Comparison of ENCODE assay signal across 8 cellular contexts in the genomic region with DNA sequence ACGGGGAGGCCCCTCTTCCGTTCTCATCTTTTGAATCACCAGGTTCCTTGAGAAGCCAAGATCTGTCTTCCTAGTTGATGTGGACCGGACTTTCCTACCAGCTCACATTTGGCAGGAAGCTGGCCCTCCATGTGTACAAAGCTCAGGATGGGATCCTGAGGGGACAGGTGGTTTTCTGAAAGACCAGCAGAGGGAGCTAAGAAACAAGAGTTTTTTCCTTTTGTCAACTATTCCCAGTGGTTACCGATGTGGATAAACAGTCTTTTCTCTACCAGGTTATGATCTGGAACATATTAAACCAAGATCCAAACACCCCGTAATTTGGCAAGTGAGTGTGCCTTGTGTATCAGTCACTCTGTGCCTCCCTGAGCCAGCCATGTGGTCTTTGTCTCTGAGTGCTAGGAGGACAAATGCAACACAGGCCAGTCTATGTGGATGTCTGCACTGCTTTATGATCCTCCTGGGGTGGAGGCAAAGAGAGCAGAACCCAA. TPM values are rescaled to one million over a fixed set of nuclear protein-coding genes. Genes with fewer than 3 reads are reported as not detected.
A peak's percentile ranks its signal among the peaks of the same experiment; 100 is the strongest.
DNase-seq lines count a peak whose midpoint lies in the region; ATAC-seq and TF ChIP-seq lines count a peak whose summit lies in the region.

No MANE protein-coding gene starts in this region.

- no peaks in the 10 kb centered on the region for H3K27me3 ChIP-seq in effector memory CD4-positive, alpha-beta T cell (replicated peaks; ENCODE audit: control insufficient read depth, insufficient read depth, low read length, poor library complexity, severe bottlenecking)

- H3K4me1 ChIP-seq in effector memory CD4-positive, alpha-beta T cell (ENCODE audit: control insufficient read depth, insufficient read depth, low read length, poor library complexity, severe bottlenecking), result no peaks in the 10 kb centered on the region

- no peaks in the 10 kb centered on the region for H3K36me3 Mint-ChIP-seq in naive thymus-derived CD8-positive, alpha-beta T cell

- H3K36me3 ChIP-seq in SK-N-MC (ENCODE audit: insufficient read depth, low read length), result no peaks in the 10 kb centered on the region
- no peaks in the 10 kb centered on the region for H3K36me3 ChIP-seq in effector memory CD4-positive, alpha-beta T cell (ENCODE audit: control insufficient read depth, insufficient read depth, low read length)

- DNase-seq in AG20443 (ENCODE audit: low spot score), result peak; percentile 67
- DNase-seq in GM12865 (ENCODE audit: low read depth), result peak; percentile 54
- DNase-seq in MV-4-11 (lab: John Stamatoyannopoulos, UW), result peak; percentile 56
- DNase-seq in SK-N-MC (ENCODE audit: low read depth, low spot score), result no peak
- DNase-seq in epithelial cell of proximal tubule (ENCODE audit: low read depth), result peak; percentile 4
- peak in 3 of 10 donors; percentile 34 to 51 (median 36) for DNase-seq in naive thymus-derived CD8-positive, alpha-beta T cell
- DNase-seq in effector memory CD4-positive, alpha-beta T cell, result no peak

- H3K27ac ChIP-seq in SK-N-MC, result no peak overlapping the region
- H3K27ac ChIP-seq in effector memory CD4-positive, alpha-beta T cell (ENCODE audit: insufficient read depth, low read length, poor library complexity, severe bottlenecking), result no peak overlapping the region

- ATAC-seq in naive thymus-derived CD8-positive, alpha-beta T cell, result peak; percentile 33 to 59
- no peak for ATAC-seq in GM18909 (IDR thresholded peaks at IDR 0.05; ENCODE audit: poor library complexity, unreplicated experiment)

- H3K9me3 Mint-ChIP-seq in naive thymus-derived CD8-positive, alpha-beta T cell, result no peaks in the 10 kb centered on the region

- H3K4me1 Mint-ChIP-seq in naive thymus-derived CD8-positive, alpha-beta T cell, result peaks cover 5 to 29% (median 12%) of the 10 kb centered on the region in 4 donors

- POLR2A ChIA-PET in naive thymus-derived CD8-positive, alpha-beta T cell (lab: Charles Lee), result interaction anchor here (0.8 to 1.5 kb wide), 4 partner anchors 11 to 199 kb away, joined by 3 to 4 read pairs (median 3); partner anchors contain the start of gene ARHGAP25

- peak overlapping the region in 2 of 10 donors; percentile 1 to 35 for H3K4me3 Mint-ChIP-seq in naive thymus-derived CD8-positive, alpha-beta T cell

- no peak overlapping the region for H3K9ac ChIP-seq in SK-N-MC (ENCODE audit: insufficient read length)

- no peaks in the 10 kb centered on the region for H3K27me3 Mint-ChIP-seq in naive thymus-derived CD8-positive, alpha-beta T cell

- no peaks in the 10 kb centered on the region for H3K9me3 ChIP-seq in SK-N-MC (ENCODE audit: low read depth, low read length)
- no peaks in the 10 kb centered on the region for H3K9me3 ChIP-seq in effector memory CD4-positive, alpha-beta T cell (ENCODE audit: control insufficient read depth, low read length)

- TF ChIP-seq CTCF in GM12865 (IDR thresholded peaks at IDR 0.05; ENCODE audit: insufficient read depth, low read depth, low read length, missing control alignments) (peak; percentile 74), epithelial cell of proximal tubule (conservative IDR thresholded peaks at IDR 0.05; ENCODE audit: low read depth, low read length) (peak; percentile 79)

- no peak overlapping the region for H3K4me3 ChIP-seq in GM12865 (ENCODE audit: low read depth, low read length)
- H3K4me3 ChIP-seq in SK-N-MC, result peak overlapping the region; percentile 53
- H3K4me3 ChIP-seq in epithelial cell of proximal tubule (ENCODE audit: low read depth, low read length), result no peak overlapping the region
- H3K4me3 ChIP-seq in effector memory CD4-positive, alpha-beta T cell (ENCODE audit: insufficient read depth, low read depth, low read length, poor library complexity, severe bottlenecking), result no peak overlapping the region

- H3K27ac Mint-ChIP-seq in naive thymus-derived CD8-positive, alpha-beta T cell, result peak overlapping the region in 1 of 10 donors; percentile 75

RNA-seq across cellular contexts. Expression of gene ARHGAP25, which starts 25.1 kb away (rescaled TPM):
- not detected in 2 replicates for total RNA-seq in epithelial cell of proximal tubule
- total RNA-seq in naive thymus-derived CD8-positive, alpha-beta T cell, result 100 to 1,000 TPM; 124 TPM
- polyA plus RNA-seq in naive thymus-derived CD8-positive, alpha-beta T cell, result 100 to 1,000 TPM in 1 of 3 donors, 10 to 100 TPM in 2; 76.5 to 104 (median 95.4) TPM

Comparison
In these comparisons a context has a peak if more than half of its experiments do, and no peak if none do; other contexts are left out.
1. DNase-seq: peak in AG20443 (single experiment), GM12865 (single experiment), MV-4-11 (single experiment) and epithelial cell of proximal tubule (single experiment); none in SK-N-MC (single experiment) and effector memory CD4-positive, alpha-beta T cell (0 of 3).
2. RNA of gene ARHGAP25, which starts 25.1 kb away (total RNA-seq): 124 TPM in naive thymus-derived CD8-positive, alpha-beta T cell; not detected in epithelial cell of proximal tubule; every median in the first group is over 100 times any median in the second.